Comparison of ENCODE assay signal across 9 cellular contexts in genomic region chr15:77568960-77569646, GRCh38.
A peak's percentile ranks its signal among the peaks of the same experiment; 100 is the strongest.
DNase-seq lines count a peak whose midpoint lies in the region; ATAC-seq and TF ChIP-seq lines count a peak whose summit lies in the region.
"Had no signal": no experiment of that assay in that cellular context is flagged by ENCODE, and none has a peak within 500 bp of the region (broad histone marks: within the 10 kb centered on the region; RNA-seq: fewer than 3 reads in every experiment).

No MANE protein-coding gene starts in this region.

- DNase-seq in IMR-90, result peak; percentile 11
- DNase-seq in astrocyte of the spinal cord (ENCODE audit: low read depth, low spot score), result peak; percentile 26
- peak; percentile 61 for DNase-seq in iris pigment epithelial cell (ENCODE audit: low read depth)
- DNase-seq in stimulated activated naive B cell treated with anti-CD40 and anti-IgM and Interleukin-4, amounts not matched to agents 10 μg/mL and 1 μg/mL and 100 μg/mL, for 72 hours, result no peak
- no peak for DNase-seq in effector memory CD8-positive, alpha-beta T cell
- DNase-seq in kidney tubule cell (ENCODE audit: low spot score), result no peak
- DNase-seq: NCI-H2171 had no signal

- no peak overlapping the region for H3K14ac ChIP-seq in IMR-90 (replicated peaks; ENCODE audit: low read depth, low read length)

- H3K36me3 ChIP-seq in IMR-90 (ENCODE audit: control insufficient read depth, insufficient read depth, low read length), result no peaks in the 10 kb centered on the region

- H3K27me3 ChIP-seq in IMR-90 (ENCODE audit: control insufficient read depth, insufficient read depth, low read length), result peaks cover 23% of the 10 kb centered on the region

- no peak overlapping the region for H3K4ac ChIP-seq in IMR-90 (ENCODE audit: low read depth, low read length)

- H3K79me1 ChIP-seq in IMR-90 (ENCODE audit: low read depth in 1 of 2, low read length in 2 of 2), result no peaks in the 10 kb centered on the region

- no TSS peak for BruUV-seq in IMR-90 (replicated peaks; lab: Mats Ljungman, UMichigan)

- CTCF ChIA-PET in IMR-90 (lab: Yijun Ruan, JAX), result no interaction called here

- POLR2A ChIA-PET in IMR-90 (lab: Charles Lee; ENCODE audit: unreplicated experiment), result no interaction called here

- H2BK5ac ChIP-seq in IMR-90 (ENCODE audit: low read depth, low read length, poor library complexity, severe bottlenecking), result no peak overlapping the region

- H3K18ac ChIP-seq in IMR-90 (ENCODE audit: low read depth, low read length), result no peak overlapping the region

- no peak overlapping the region for H3K23ac ChIP-seq in IMR-90 (ENCODE audit: low read depth, low read length)

- TF ChIP-seq CTCF in IMR-90 (conservative IDR thresholded peaks at IDR 0.05; ENCODE audit: low read depth, low read length) (no peak), astrocyte of the spinal cord (IDR thresholded peaks at IDR 0.05; ENCODE audit: low read depth, low read length) (no peak)

- H3K9me1 ChIP-seq in IMR-90 (ENCODE audit: insufficient read depth, low read length), result no peaks in the 10 kb centered on the region

- peak; percentile 62 for ATAC-seq in IMR-90 (ENCODE audit: low read depth)
- ATAC-seq in stimulated activated naive B cell treated with anti-CD40 and anti-IgM and Interleukin-4, amounts not matched to agents 10 μg/mL and 1 μg/mL and 100 μg/mL, for 72 hours (replicated peaks), result peak; percentile 23 to 34
- ATAC-seq in effector memory CD8-positive, alpha-beta T cell (replicated peaks), result no peak
- no peak for ATAC-seq in HG03520 (IDR thresholded peaks at IDR 0.05; ENCODE audit: unreplicated experiment)
- ATAC-seq in HG02798 (IDR thresholded peaks at IDR 0.05; ENCODE audit: poor library complexity, unreplicated experiment), result no peak

- H3K27ac ChIP-seq in IMR-90 (ENCODE audit: insufficient read depth, low read length), result no peak overlapping the region

- H2AK5ac ChIP-seq in IMR-90 (ENCODE audit: low read depth, low read length), result no peak overlapping the region

- H3K4me1 ChIP-seq in IMR-90 (ENCODE audit: control insufficient read depth, insufficient read depth, low read length), result peaks cover 6% of the 10 kb centered on the region; the same call in 1 of the 2 replicates

- H3K4me1 Mint-ChIP-seq in stimulated activated naive B cell treated with anti-CD40 and anti-IgM and Interleukin-4, amounts not matched to agents 10 μg/mL and 1 μg/mL and 100 μg/mL, for 72 hours, result peaks cover 6 to 13% of the 10 kb centered on the region in 2 donors
- H3K4me1 Mint-ChIP-seq in effector memory CD8-positive, alpha-beta T cell (ENCODE audit: low read depth in 2 of 2), result peaks cover 0 to 3% of the 10 kb centered on the region in 2 donors

- no peak for TF ChIP-seq RAD21 in IMR-90 (IDR thresholded peaks at IDR 0.05; ENCODE audit: low read length)

- H2BK20ac ChIP-seq in IMR-90 (ENCODE audit: low read depth, low read length), result no peak overlapping the region

- no peak for TF ChIP-seq POLR2A in IMR-90 (IDR thresholded peaks at IDR 0.05; ENCODE audit: low read depth, low read length)

- no peak overlapping the region for H3K56ac ChIP-seq in IMR-90 (ENCODE audit: extremely low read depth, insufficient read depth, low read length)

- H4K20me1 ChIP-seq in IMR-90 (ENCODE audit: insufficient read depth, low read length), result no peaks in the 10 kb centered on the region

- 31% methylated on average over 8 of the region's 23 CpGs; no CpG with 5 or more reads in 1 of the 2 experiments for WGBS in IMR-90 (ENCODE audit: extremely low coverage in 2 of 2, insufficient read length in 1 of 2), 2 experiments

- no peak overlapping the region for H2BK120ac ChIP-seq in IMR-90 (ENCODE audit: low read depth, low read length)

- H3K9me3 Mint-ChIP-seq in stimulated activated naive B cell treated with anti-CD40 and anti-IgM and Interleukin-4, amounts not matched to agents 10 μg/mL and 1 μg/mL and 100 μg/mL, for 72 hours, result no peaks in the 10 kb centered on the region
- H3K9me3 Mint-ChIP-seq in effector memory CD8-positive, alpha-beta T cell, result no peaks in the 10 kb centered on the region

- H2BK15ac ChIP-seq in IMR-90 (ENCODE audit: low read depth, low read length), result no peak overlapping the region

- in situ Hi-C loops in IMR-90 (cut with MboI; ENCODE audit: low sequenced_read_pairs) (no loop called here), astrocyte of the spinal cord (cut with HindIII; ENCODE audit: low sequenced_read_pairs) (no loop called here)

- H3K27ac Mint-ChIP-seq in stimulated activated naive B cell treated with anti-CD40 and anti-IgM and Interleukin-4, amounts not matched to agents 10 μg/mL and 1 μg/mL and 100 μg/mL, for 72 hours, result no peak overlapping the region
- no peak overlapping the region for H3K27ac Mint-ChIP-seq in effector memory CD8-positive, alpha-beta T cell

- no peaks in the 10 kb centered on the region for H3K9me3 ChIP-seq in IMR-90 (ENCODE audit: control insufficient read depth, insufficient read depth, low read length)

- no peak overlapping the region for H4K8ac ChIP-seq in IMR-90 (ENCODE audit: low read depth in 2 of 2, low read length in 2 of 2)

- no peak overlapping the region for H4K5ac ChIP-seq in IMR-90 (ENCODE audit: low read depth, low read length)

- no peak overlapping the region for H4K91ac ChIP-seq in IMR-90 (ENCODE audit: insufficient read depth, low read depth, low read length)

- H3K27me3 Mint-ChIP-seq in stimulated activated naive B cell treated with anti-CD40 and anti-IgM and Interleukin-4, amounts not matched to agents 10 μg/mL and 1 μg/mL and 100 μg/mL, for 72 hours, result peaks cover 15 to 18% of the 10 kb centered on the region in 2 donors
- peaks cover 22 to 60% of the 10 kb centered on the region in 2 donors for H3K27me3 Mint-ChIP-seq in effector memory CD8-positive, alpha-beta T cell

- peak overlapping the region; percentile 67 for H3K4me2 ChIP-seq in IMR-90 (ENCODE audit: low read depth, low read length)

- H3K4me3 ChIP-seq in IMR-90 (ENCODE audit: insufficient read depth, low read depth, low read length) (no peak overlapping the region), astrocyte of the spinal cord (ENCODE audit: low read depth, low read length) (no peak overlapping the region)

- intact Hi-C loops in IMR-90 (cut with micrococcal nuclease), result no loop called here

- H2AFZ ChIP-seq in IMR-90 (replicated peaks; ENCODE audit: low read length, poor library complexity), result peak overlapping the region; percentile 82

- peak overlapping the region; percentile 63 for H2AK9ac ChIP-seq in IMR-90 (replicated peaks; ENCODE audit: low read depth, low read length, poor library complexity)

- H3K36me3 Mint-ChIP-seq in stimulated activated naive B cell treated with anti-CD40 and anti-IgM and Interleukin-4, amounts not matched to agents 10 μg/mL and 1 μg/mL and 100 μg/mL, for 72 hours, result no peaks in the 10 kb centered on the region
- H3K36me3 Mint-ChIP-seq in effector memory CD8-positive, alpha-beta T cell (ENCODE audit: insufficient read depth), result no peaks in the 10 kb centered on the region

- H3K9ac ChIP-seq in IMR-90 (ENCODE audit: low read depth, low read length), result no peak overlapping the region

- dilution Hi-C loops in IMR-90 (cut with HindIII; ENCODE audit: low sequenced_read_pairs, unreplicated experiment), result no loop called here

- peak overlapping the region in 1 of 2 donors; percentile 29 for H3K4me3 Mint-ChIP-seq in stimulated activated naive B cell treated with anti-CD40 and anti-IgM and Interleukin-4, amounts not matched to agents 10 μg/mL and 1 μg/mL and 100 μg/mL, for 72 hours
- no peak overlapping the region for H3K4me3 Mint-ChIP-seq in effector memory CD8-positive, alpha-beta T cell

TF ChIP-seq in IMR-90, 13 proteins besides CTCF, POLR2A, EP300 and RAD21:
- TF ChIP-seq RFX5 (IDR thresholded peaks at IDR 0.05; ENCODE audit: low read depth, low read length), result no peak
- peak; percentile 91 for TF ChIP-seq CEBPB (IDR thresholded peaks at IDR 0.05; ENCODE audit: low read depth, low read length)
TF ChIP-seq in IMR-90: peak in this region for 1.

Comparison
In these comparisons a context has a peak if more than half of its experiments do, and no peak if none do; other contexts are left out.
1. ATAC-seq: peak in IMR-90 (single experiment) and stimulated activated naive B cell treated with anti-CD40 and anti-IgM and Interleukin-4, amounts not matched to agents 10 μg/mL and 1 μg/mL and 100 μg/mL, for 72 hours (2 of 2); none in effector memory CD8-positive, alpha-beta T cell (single experiment), HG03520 (single experiment) and HG02798 (single experiment).
2. DNase-seq: peak in IMR-90 (single experiment), astrocyte of the spinal cord (single experiment) and iris pigment epithelial cell (single experiment); none in stimulated activated naive B cell treated with anti-CD40 and anti-IgM and Interleukin-4, amounts not matched to agents 10 μg/mL and 1 μg/mL and 100 μg/mL, for 72 hours (single experiment), effector memory CD8-positive, alpha-beta T cell (0 of 3) and kidney tubule cell (single experiment).